25 cellular contexts compared by ENCODE assay signal in genomic region chr10:132640326-132641125, GRCh38.
DNase-seq lines count a peak whose midpoint lies in the region; ATAC-seq and TF ChIP-seq lines count a peak whose summit lies in the region.
"Had no signal": no experiment of that assay in that cellular context is flagged by ENCODE, and none has a peak within 500 bp of the region (broad histone marks: within the 10 kb centered on the region; RNA-seq: fewer than 3 reads in every experiment).

No MANE protein-coding gene starts in this region.

- no peaks in the 10 kb centered on the region for H3K36me3 ChIP-seq in endodermal cell (ENCODE audit: control insufficient read depth, insufficient read depth, low read length)

- H3K9me3 Mint-ChIP-seq in endodermal cell, result peaks cover 3% of the 10 kb centered on the region
- H3K9me3 Mint-ChIP-seq: CD8-positive, alpha-beta T cell; natural killer cell treated with Interleukin-12 subunit alpha and Interleukin-12 subunit beta and Interleukin-15 and Interleukin-18, amount 100 ng/mL, for 72 hours; T-helper 1 cell treated with Interleukin-12 subunit alpha and Interleukin-12 subunit beta and Interleukin-4 antibody, amounts not matched to agents 30 μg/mL and 1 μg/mL, for 36 hours had no signal

- H3K4me3 Mint-ChIP-seq in endodermal cell, result no peak overlapping the region
- H3K4me3 Mint-ChIP-seq: activated CD4-positive, alpha-beta T cell treated with anti-CD3 and anti-CD28 coated beads for 36 hours; CD8-positive, alpha-beta T cell; IgD-negative memory B cell; natural killer cell treated with Interleukin-12 subunit alpha and Interleukin-12 subunit beta and Interleukin-15 and Interleukin-18, amount 100 ng/mL, for 72 hours; T-helper 1 cell treated with Interleukin-12 subunit alpha and Interleukin-12 subunit beta and Interleukin-4 antibody, amounts not matched to agents 30 μg/mL and 1 μg/mL, for 36 hours had no signal

- no peak for TF ChIP-seq CTCF in endodermal cell (conservative IDR thresholded peaks at IDR 0.05)
- TF ChIP-seq CTCF in omental fat pad (IDR thresholded peaks at IDR 0.05), result no peak
- TF ChIP-seq CTCF in RWPE1 (conservative IDR thresholded peaks at IDR 0.05; ENCODE audit: low read depth), result no peak

- H3K36me3 Mint-ChIP-seq in endodermal cell (ENCODE audit: low read depth), result no peaks in the 10 kb centered on the region
- H3K36me3 Mint-ChIP-seq: natural killer cell treated with Interleukin-12 subunit alpha and Interleukin-12 subunit beta and Interleukin-15 and Interleukin-18, amount 100 ng/mL, for 72 hours had no signal

- H3K27me3 ChIP-seq in endodermal cell (ENCODE audit: control insufficient read depth, insufficient read depth, low read length, poor library complexity, severe bottlenecking), result no peaks in the 10 kb centered on the region

- POLR2A ChIA-PET in RWPE1 (lab: Yijun Ruan, JAX; ENCODE audit: low non-redundant PET), result no interaction called here

- peak; percentile 45 for DNase-seq in activated effector memory CD4-positive, alpha-beta T cell treated with anti-CD3 and anti-CD28 coated beads, Interleukin-2, amount 50 U/mL, for 16 hours
- DNase-seq in activated effector memory CD4-positive, alpha-beta T cell treated with Interleukin-2 at 50 U/mL for 16 hours, result no peak
- peak; percentile 34 for DNase-seq in endodermal cell
- peak; percentile 5 for DNase-seq in omental fat pad (ENCODE audit: low spot score)
- no peak for DNase-seq in stimulated activated CD4-positive, alpha-beta T cell treated with anti-CD3 and anti-CD28 coated beads, Interleukin-2, amount 100 ng/mL, for 24 hours
- no peak for DNase-seq in RWPE1 (ENCODE audit: low spot score)
- DNase-seq in effector CD4-positive, alpha-beta T cell, result no peak
- DNase-seq: activated CD4-positive, alpha-beta T cell treated with anti-CD3 and anti-CD28 coated beads for 36 hours; activated naive CD4-positive, alpha-beta T cell; activated T-cell treated with anti-CD3 and anti-CD28 coated beads, Interleukin-2, amount 50 U/mL, for 1 hour; amniotic stem cell; dermis blood vessel endothelial cell; foreskin fibroblast; hypothalamus; NCI-H1092 treated with DMSO at 0.1 percent for 48 hours; NCI-H1930; NCI-H69; stimulated activated CD4-positive, alpha-beta T cell treated with anti-CD3 and anti-CD28 coated beads, Interleukin-1b, Interleukin-23, amount 100 ng/mL, for 48 hours had no signal

- WGBS in endodermal cell (ENCODE audit: insufficient coverage in 1 of 2, insufficient read length in 1 of 2), 2 experiments, result 94% methylated on average over 21 to 29 of the region's 29 CpGs

- H3K27ac ChIP-seq in endodermal cell (ENCODE audit: low read depth, low read length), result no peak overlapping the region
- H3K27ac ChIP-seq in temporal lobe (ENCODE audit: low read depth, low read length), result peak overlapping the region; percentile 42
- no peak overlapping the region for H3K27ac ChIP-seq in RWPE1
- H3K27ac ChIP-seq: 22Rv1, parathyroid adenoma had no signal

- H3K9ac ChIP-seq in endodermal cell (ENCODE audit: extremely low read depth, low read length, poor library complexity, severe bottlenecking), result no peak overlapping the region
- H3K9ac ChIP-seq: parathyroid adenoma had no signal

- H3K27me3 Mint-ChIP-seq in endodermal cell (ENCODE audit: insufficient read depth), result peaks cover 2% of the 10 kb centered on the region
- H3K27me3 Mint-ChIP-seq: activated CD4-positive, alpha-beta T cell treated with anti-CD3 and anti-CD28 coated beads for 36 hours; IgD-negative memory B cell had no signal

- H3K9me3 ChIP-seq in endodermal cell (ENCODE audit: control insufficient read depth, low read length), result peaks cover 4% of the 10 kb centered on the region

- no peak overlapping the region for H3K4me3 ChIP-seq in endodermal cell (ENCODE audit: low read length)

- no peak for ATAC-seq in omental fat pad (ENCODE audit: low FRiP score)
- ATAC-seq: activated CD4-positive, alpha-beta T cell treated with anti-CD3 and anti-CD28 coated beads for 36 hours; CD8-positive, alpha-beta T cell; natural killer cell treated with Interleukin-12 subunit alpha and Interleukin-12 subunit beta and Interleukin-15 and Interleukin-18, amount 100 ng/mL, for 72 hours had no signal

- no peak overlapping the region for H3K27ac Mint-ChIP-seq in endodermal cell
- H3K27ac Mint-ChIP-seq: activated CD4-positive, alpha-beta T cell treated with anti-CD3 and anti-CD28 coated beads for 36 hours; CD8-positive, alpha-beta T cell; IgD-negative memory B cell; natural killer cell treated with Interleukin-12 subunit alpha and Interleukin-12 subunit beta and Interleukin-15 and Interleukin-18, amount 100 ng/mL, for 72 hours; T-helper 1 cell treated with Interleukin-12 subunit alpha and Interleukin-12 subunit beta and Interleukin-4 antibody, amounts not matched to agents 30 μg/mL and 1 μg/mL, for 36 hours had no signal

- no peaks in the 10 kb centered on the region for H3K4me1 ChIP-seq in endodermal cell (ENCODE audit: control insufficient read depth, insufficient read depth, low read length)

- no peaks in the 10 kb centered on the region for H3K4me1 Mint-ChIP-seq in endodermal cell

- CTCF ChIA-PET in RWPE1 (lab: Yijun Ruan, JAX), result interaction anchor here (0.6 to 1.1 kb wide), 4 partner anchors 17 to 599 kb away, joined by 3 to 4 read pairs (median 3); no protein-coding TSS in a partner anchor

Comparison
In these comparisons a context has a peak if more than half of its experiments do, and no peak if none do; other contexts are left out.
1. DNase-seq: peak in activated effector memory CD4-positive, alpha-beta T cell treated with anti-CD3 and anti-CD28 coated beads, Interleukin-2, amount 50 U/mL, for 16 hours (single experiment), endodermal cell (single experiment) and omental fat pad (single experiment); none in activated effector memory CD4-positive, alpha-beta T cell treated with Interleukin-2 at 50 U/mL for 16 hours (single experiment), stimulated activated CD4-positive, alpha-beta T cell treated with anti-CD3 and anti-CD28 coated beads, Interleukin-2, amount 100 ng/mL, for 24 hours (0 of 2), RWPE1 (single experiment) and effector CD4-positive, alpha-beta T cell (single experiment).